Comparison of ENCODE assay signal across 9 cellular contexts in the genomic region with DNA sequence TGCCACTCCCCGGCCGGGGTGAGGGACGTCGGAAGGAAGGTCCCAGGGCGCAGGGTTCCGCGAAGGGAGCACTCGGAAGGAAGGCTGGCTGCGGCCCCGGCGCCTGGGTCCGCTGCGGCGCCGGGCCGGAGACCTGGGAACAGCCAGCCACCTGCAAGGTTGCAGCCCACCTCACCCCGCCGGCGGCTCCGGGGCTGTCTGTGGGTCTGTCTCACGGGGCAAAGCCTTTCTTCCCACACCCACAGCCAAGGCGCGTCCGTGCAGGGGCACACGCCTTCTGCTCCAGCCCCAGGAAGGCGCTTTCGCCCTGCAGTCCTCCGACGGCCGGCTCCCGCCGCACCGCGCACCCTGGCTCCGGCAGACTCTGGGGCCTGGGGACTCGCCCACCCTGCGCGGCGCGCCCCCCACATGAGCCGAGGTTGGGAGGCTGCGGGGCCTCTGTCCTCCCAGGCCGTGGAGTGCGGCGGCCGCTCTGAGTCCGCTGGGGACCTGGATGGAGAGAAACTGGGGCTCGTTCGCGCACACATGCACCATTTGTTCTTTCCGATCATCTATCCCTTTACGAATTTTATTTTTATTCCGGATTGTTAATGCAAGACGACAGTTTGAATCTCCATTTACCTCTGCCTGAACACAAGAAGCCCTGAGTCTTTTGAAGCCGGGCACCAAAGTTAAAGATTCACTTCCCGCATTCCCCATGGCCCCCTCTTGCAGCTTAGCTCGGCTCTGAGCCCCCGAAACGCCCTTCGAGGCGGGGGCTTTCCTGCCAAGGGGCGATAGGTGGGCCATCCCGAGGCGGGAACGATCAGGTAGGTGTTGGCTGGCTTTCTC. TPM values are rescaled to one million over a fixed set of nuclear protein-coding genes. Genes with fewer than 3 reads are reported as not detected.
DNase-seq lines count a peak whose midpoint lies in the region; ATAC-seq, FAIRE-seq and TF ChIP-seq lines count a peak whose summit lies in the region.
"Had no signal": no experiment of that assay in that cellular context is flagged by ENCODE, and none has a peak within 500 bp of the region (broad histone marks: within the 10 kb centered on the region; RNA-seq: fewer than 3 reads in every experiment).

No MANE protein-coding gene starts in this region.

- whole genome bisulfite sequencing in endodermal cell (ENCODE audit: insufficient coverage in 1 of 2, insufficient read length in 1 of 2), 2 experiments = 7 to 11% methylated on average over 43 to 65 of the region's 65 CpGs

- H3K4me1 Mint-ChIP-seq in endodermal cell (peaks cover 45% of the 10 kb centered on the region), natural killer cell (peaks cover 29 to 32% of the 10 kb centered on the region in 2 donors)

- H3K4me3 Mint-ChIP-seq in endodermal cell (peak overlapping the region; percentile 73), natural killer cell (peak overlapping the region; percentile 67)

- intact Hi-C loops in natural killer cell (cut with micrococcal nuclease) = loop anchor here (1.0 to 2.0 kb wide), 4 partner anchors 500 to 1030 kb away; no protein-coding TSS in a partner anchor

- TF ChIP-seq CTCF in AG04449 (IDR thresholded peaks at IDR 0.05; ENCODE audit: insufficient read depth, low read length, missing control alignments) (no peak), endodermal cell (conservative IDR thresholded peaks at IDR 0.05) (no peak), natural killer cell (IDR thresholded peaks at IDR 0.05) (no peak)

- DNase-seq in AG04449 (ENCODE audit: low read depth, low spot score) (no peak), endodermal cell (peak; percentile 78), natural killer cell (no peak), germinal center (ENCODE audit: low spot score) (no peak), HK-2 (ENCODE audit: unreplicated experiment) (no peak), cerebellar nuclear complex (lab: John Stamatoyannopoulos, UW) (no peak), RCC 7860 (ENCODE audit: low spot score) (no peak)

- H3K36me3 Mint-ChIP-seq in endodermal cell (ENCODE audit: low read depth) (no peaks in the 10 kb centered on the region), natural killer cell (no peaks in the 10 kb centered on the region)

- no peak for ATAC-seq in natural killer cell

- H3K27me3 ChIP-seq in HUES48 (ENCODE audit: control insufficient read depth, insufficient read depth, low read length) (peaks cover 94% of the 10 kb centered on the region), endodermal cell (ENCODE audit: control insufficient read depth, insufficient read depth, low read length, poor library complexity, severe bottlenecking) (peaks cover 69% of the 10 kb centered on the region)

- H3K9me3 ChIP-seq in HUES48 (ENCODE audit: control insufficient read depth, insufficient read depth, low read length) = no peaks in the 10 kb centered on the region
- H3K9me3 ChIP-seq in endodermal cell (ENCODE audit: control insufficient read depth, low read length) = no peaks in the 10 kb centered on the region
- H3K9me3 ChIP-seq: body of pancreas had no signal

- CTCF ChIA-PET in AG04449 (lab: Yijun Ruan, JAX) = interaction anchor here (0.6 to 3.8 kb wide), 19 partner anchors 9 to 1090 kb away, joined by 3 to 36 read pairs (median 5); no protein-coding TSS in a partner anchor

- H3K9ac ChIP-seq in HUES48 (ENCODE audit: low read depth, low read length) (no peak overlapping the region), endodermal cell (ENCODE audit: extremely low read depth, low read length, poor library complexity, severe bottlenecking) (no peak overlapping the region)

- POLR2A ChIA-PET in AG04449 (lab: Yijun Ruan, JAX) = no interaction called here

- H3K9me3 Mint-ChIP-seq in endodermal cell = no peaks in the 10 kb centered on the region
- no peaks in the 10 kb centered on the region for H3K9me3 Mint-ChIP-seq in natural killer cell

- peaks cover 70% of the 10 kb centered on the region for H3K27me3 Mint-ChIP-seq in endodermal cell (ENCODE audit: insufficient read depth)
- peaks cover 61 to 68% of the 10 kb centered on the region in 2 donors for H3K27me3 Mint-ChIP-seq in natural killer cell (ENCODE audit: low read depth in 2 of 2)

- H3K27ac Mint-ChIP-seq in endodermal cell (no peak overlapping the region), natural killer cell (no peak overlapping the region)

- H3K36me3 ChIP-seq in HUES48 (ENCODE audit: control insufficient read depth, insufficient read depth, low read length) (no peaks in the 10 kb centered on the region), endodermal cell (ENCODE audit: control insufficient read depth, insufficient read depth, low read length) (no peaks in the 10 kb centered on the region)

- no peak overlapping the region for H3K27ac ChIP-seq in HUES48 (ENCODE audit: low read depth, low read length)
- H3K27ac ChIP-seq in endodermal cell (ENCODE audit: low read depth, low read length) = no peak overlapping the region
- H3K27ac ChIP-seq: body of pancreas had no signal

- H3K4me1 ChIP-seq in HUES48 (ENCODE audit: control insufficient read depth, insufficient read depth, low read length) = peaks cover 32% of the 10 kb centered on the region
- peaks cover 12% of the 10 kb centered on the region for H3K4me1 ChIP-seq in endodermal cell (ENCODE audit: control insufficient read depth, insufficient read depth, low read length)

- H3K4me3 ChIP-seq in AG04449 (ENCODE audit: low read depth, low read length) = peak overlapping the region; percentile 48; the same call in 1 of the 2 replicates
- peak overlapping the region; percentile 58 for H3K4me3 ChIP-seq in HUES48 (ENCODE audit: low read depth, low read length)
- peak overlapping the region; percentile 81 for H3K4me3 ChIP-seq in endodermal cell (ENCODE audit: low read length)

- FAIRE-seq in RCC 7860 (lab: Jason Lieb, UNC) = no peak

RNA-seq across cellular contexts. Expression of a gene that starts 4.5 kb away (rescaled TPM):
- 10 to 100 TPM in 1 of 2 donors, 1 to 10 TPM in 1; 7.1 to 10.1 TPM for total RNA-seq in endodermal cell
- polyA plus RNA-seq in endodermal cell (2013, experiment 1 of 2) = 2.5 TPM
- polyA plus RNA-seq in endodermal cell (2013, experiment 2 of 2) = 2.4 TPM
- under 1 TPM in 2 of 3 donors, not detected in 1; 0.16 to 0.21 TPM for total RNA-seq in natural killer cell

Comparison
In these comparisons a context has a peak if more than half of its experiments do, and no peak if none do; other contexts are left out.
1. RNA of a gene that starts 4.5 kb away (total RNA-seq): 7.1 to 10.1 TPM in endodermal cell; 0.16 to 0.21 TPM in natural killer cell; every median in the first group is over 4 times any median in the second.
2. Peak in every context shown above with its lines, with median percentiles within 50 percentile points of each other: H3K4me3 ChIP-seq.